In the genomic region with DNA sequence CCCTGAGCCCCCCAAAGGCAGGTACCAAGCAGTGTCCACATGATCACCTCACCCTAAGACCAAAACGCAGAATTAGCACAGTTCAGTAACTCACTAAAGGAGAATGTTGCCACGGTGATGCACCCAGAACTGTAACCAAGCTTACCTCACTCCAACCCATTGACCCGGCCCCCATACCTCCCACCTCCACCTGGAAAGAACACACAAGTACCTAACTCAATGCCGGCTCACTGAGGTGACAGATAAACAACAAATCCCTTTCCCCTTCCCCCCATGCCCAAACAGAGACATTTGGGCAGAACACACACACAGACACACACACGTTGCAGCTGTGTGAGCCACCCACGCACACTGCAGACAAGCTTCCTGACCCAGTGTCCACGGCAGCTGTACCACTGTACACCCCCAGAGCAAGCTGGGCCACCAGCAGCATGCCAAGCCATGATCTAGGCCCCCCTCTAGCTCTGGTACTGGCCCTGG, we compare ENCODE assay signal across 14 cellular contexts. TPM values are rescaled to one million over a fixed set of nuclear protein-coding genes. Genes with fewer than 3 reads are reported as not detected.
DNase-seq lines count a peak whose midpoint lies in the region; ATAC-seq, FAIRE-seq and TF ChIP-seq lines count a peak whose summit lies in the region.
"Had no signal": no experiment of that assay in that cellular context is flagged by ENCODE, and none has a peak within 500 bp of the region (broad histone marks: within the 10 kb centered on the region; RNA-seq: fewer than 3 reads in every experiment).

No MANE protein-coding gene starts in this region.

- no peaks in the 10 kb centered on the region for H3K79me2 ChIP-seq in keratinocyte (ENCODE audit: control insufficient read depth, insufficient read depth, low read length)

- H3K4me1 Mint-ChIP-seq in Calu3 (ENCODE audit: low read depth, unreplicated experiment): peaks cover 51% of the 10 kb centered on the region
- peaks cover 67% of the 10 kb centered on the region for H3K4me1 Mint-ChIP-seq in activated B cell treated with CpG ODN at 0.5 μM for 24 hours

- intact Hi-C loops in Calu3 (cut with micrococcal nuclease; ENCODE audit: unreplicated experiment): no loop called here
- intact Hi-C loops in activated B cell treated with CpG ODN at 0.5 μM for 24 hours (cut with micrococcal nuclease): loop anchor here (5.0 kb wide), 1 partner anchor 360 kb away; no protein-coding TSS in a partner anchor

- H3K27me3 ChIP-seq in keratinocyte (ENCODE audit: control insufficient read depth, extremely low read depth, insufficient read depth, low read length) (no peaks in the 10 kb centered on the region), skeletal muscle tissue (ENCODE audit: control insufficient read depth in 3 of 3, insufficient read depth in 3 of 3, low read length in 3 of 3) (no peaks in the 10 kb centered on the region)
- H3K27me3 ChIP-seq: brain microvascular endothelial cell had no signal

- H3K27ac Mint-ChIP-seq in Calu3 (ENCODE audit: unreplicated experiment) (no peak overlapping the region), activated B cell treated with CpG ODN at 0.5 μM for 24 hours (peak overlapping the region; percentile 61)

- H3K9me3 ChIP-seq in keratinocyte (ENCODE audit: control insufficient read depth, low read depth, low read length): no peaks in the 10 kb centered on the region
- H3K9me3 ChIP-seq in skeletal muscle tissue (ENCODE audit: control insufficient read depth in 3 of 3, low read length in 3 of 3): no peaks in the 10 kb centered on the region

- H3K4me2 ChIP-seq in keratinocyte (ENCODE audit: control insufficient read depth, extremely low read depth, insufficient read depth, low read depth, low read length): peak overlapping the region; percentile 86

- POLR2A ChIA-PET in activated B cell treated with CpG ODN at 0.5 μM for 24 hours (lab: Charles Lee): interaction anchor here (1.2 to 5.9 kb wide), 4 partner anchors 10 to 52 kb away, joined by 3 to 84 read pairs (median 6); partner anchors contain the start of gene RPAP3

- DNase-seq in Calu3 (no peak), activated B cell treated with CpG ODN at 0.5 μM for 24 hours (no peak), keratinocyte (ENCODE audit: low read depth, low spot score) (no peak), DMS79 treated with DMSO at 0.1 percent for 48 hours (lab: John Stamatoyannopoulos, UW) (no peak)
- no peak for DNase-seq in stimulated activated CD4-positive, alpha-beta T cell treated with anti-CD3 and anti-CD28 coated beads, Interleukin-15, amount 100 ng/mL, for 24 hours
- DNase-seq: activated CD4-positive, alpha-beta T cell treated with anti-CD3 and anti-CD28 coated beads, Interleukin-2, amount 50 U/mL, for 48 hours; brain microvascular endothelial cell; DND-41; HCEC 1CT; NCI-H187 treated with DMSO at 0.1 percent for 48 hours; SIG-M5 had no signal

- H3K9ac ChIP-seq in keratinocyte (ENCODE audit: control insufficient read depth, extremely low read depth, insufficient read depth, low read length) (no peak overlapping the region), skeletal muscle tissue (ENCODE audit: low read depth in 1 of 3, low read length in 3 of 3) (peak overlapping the region in 1 of 3 donors; percentile 77)

- peaks cover 61% of the 10 kb centered on the region for H3K4me1 ChIP-seq in keratinocyte (ENCODE audit: control insufficient read depth, extremely low read depth, insufficient read depth, low read length)
- H3K4me1 ChIP-seq in skeletal muscle tissue (ENCODE audit: control insufficient read depth in 3 of 3, insufficient read depth in 3 of 3, low read length in 3 of 3): peaks cover 43 to 56% (median 47%) of the 10 kb centered on the region in 3 donors

- no peaks in the 10 kb centered on the region for H3K27me3 Mint-ChIP-seq in Calu3 (ENCODE audit: unreplicated experiment)
- no peaks in the 10 kb centered on the region for H3K27me3 Mint-ChIP-seq in activated B cell treated with CpG ODN at 0.5 μM for 24 hours

- CTCF ChIA-PET in Calu3 (lab: Charles Lee): interaction anchor here (1.0 to 2.1 kb wide), 3 partner anchors 10 to 15 kb away, joined by 3 to 14 read pairs (median 4); partner anchors contain the start of gene SLC48A1
- CTCF ChIA-PET in activated B cell treated with CpG ODN at 0.5 μM for 24 hours (lab: Charles Lee): interaction anchor here (0.8 to 10.8 kb wide), 10 partner anchors 10 to 82 kb away, joined by 3 to 298 read pairs (median 8); partner anchors contain the start of genes RPAP3 and SLC48A1

- dilution Hi-C loops in keratinocyte (cut with MboI; ENCODE audit: extremely low pct_ligation_motif_present, low sequenced_read_pairs): no loop called here

- BruUV-seq in Calu3 (replicated peaks; lab: Mats Ljungman, UMichigan): no TSS peak

- no peak for TF ChIP-seq CTCF in Calu3 (IDR thresholded peaks at IDR 0.05; ENCODE audit: unreplicated experiment)
- TF ChIP-seq CTCF in activated B cell treated with CpG ODN at 0.5 μM for 24 hours (IDR thresholded peaks at IDR 0.05): no peak
- no peak for TF ChIP-seq CTCF in keratinocyte (optimal IDR thresholded peaks at IDR 0.05 in 1 of 3, IDR thresholded peaks at IDR 0.05 in 1 of 3, conservative IDR thresholded peaks at IDR 0.05 in 1 of 3; ENCODE audit: extremely low read depth in 1 of 3, insufficient read depth in 2 of 3, low read length in 3 of 3)

- no peaks in the 10 kb centered on the region for H3K36me3 ChIP-seq in keratinocyte (ENCODE audit: control insufficient read depth in 2 of 2, extremely low read depth in 1 of 2, insufficient read depth in 2 of 2, low read length in 2 of 2)
- no peaks in the 10 kb centered on the region for H3K36me3 ChIP-seq in skeletal muscle tissue (ENCODE audit: control insufficient read depth in 3 of 3, insufficient read depth in 3 of 3, low read length in 3 of 3)
- H3K36me3 ChIP-seq: brain microvascular endothelial cell had no signal

- no peaks in the 10 kb centered on the region for H3K9me3 Mint-ChIP-seq in Calu3 (ENCODE audit: low read depth, unreplicated experiment)
- no peaks in the 10 kb centered on the region for H3K9me3 Mint-ChIP-seq in activated B cell treated with CpG ODN at 0.5 μM for 24 hours

- peaks cover 25% of the 10 kb centered on the region for H3K36me3 Mint-ChIP-seq in Calu3 (ENCODE audit: insufficient read depth, unreplicated experiment)
- H3K36me3 Mint-ChIP-seq in activated B cell treated with CpG ODN at 0.5 μM for 24 hours (ENCODE audit: low read depth): no peaks in the 10 kb centered on the region

- H3K4me3 Mint-ChIP-seq in Calu3 (ENCODE audit: low read depth, unreplicated experiment): peak overlapping the region; percentile 82
- peak overlapping the region; percentile 26 for H3K4me3 Mint-ChIP-seq in activated B cell treated with CpG ODN at 0.5 μM for 24 hours

- no peak overlapping the region for H3K27ac ChIP-seq in keratinocyte (ENCODE audit: control insufficient read depth, insufficient read depth, low read length)
- H3K27ac ChIP-seq in skeletal muscle tissue (ENCODE audit: low read depth, low read length): peak overlapping the region; percentile 57
- H3K27ac ChIP-seq: brain microvascular endothelial cell had no signal

- no peaks in the 10 kb centered on the region for H3K9me1 ChIP-seq in keratinocyte (ENCODE audit: control insufficient read depth, extremely low read depth, insufficient read depth, low read length)

- no peak for FAIRE-seq in keratinocyte (lab: Jason Lieb, UNC)

- peak overlapping the region in 2 of 3 experiments; percentile 48 to 69 for H3K4me3 ChIP-seq in keratinocyte (ENCODE audit: control insufficient read depth in 2 of 3, extremely low read depth in 1 of 3, insufficient read depth in 2 of 3, low read depth in 1 of 3, low read length in 3 of 3)
- H3K4me3 ChIP-seq in skeletal muscle tissue (ENCODE audit: low read length in 3 of 3): peak overlapping the region; percentile 47 to 79 (median 74)

- no peak overlapping the region for H2AFZ ChIP-seq in keratinocyte (ENCODE audit: control insufficient read depth, low read length)

- no peaks in the 10 kb centered on the region for H4K20me1 ChIP-seq in keratinocyte (ENCODE audit: control insufficient read depth, extremely low read depth, insufficient read depth, low read length)

- no peak for ATAC-seq in activated B cell treated with CpG ODN at 0.5 μM for 24 hours (ENCODE audit: low read depth)
- no peak for ATAC-seq in GM18909 (IDR thresholded peaks at IDR 0.05; ENCODE audit: poor library complexity, unreplicated experiment)
- no peak for ATAC-seq in HG03565 (IDR thresholded peaks at IDR 0.05; ENCODE audit: unreplicated experiment)

RNA-seq across cellular contexts. Expression of gene RAPGEF3, which starts 1.3 kb away (rescaled TPM):
- total RNA-seq in Calu3 (2022): 8.2 and 11.0 TPM in 2 replicates
- 2.7 and 5.0 TPM in 2 replicates for total RNA-seq in activated B cell treated with CpG ODN at 0.5 μM for 24 hours
- polyA plus RNA-seq in keratinocyte: 4.1 to 5.7 TPM (median 5.1 TPM) in 3 replicates
- 2.2 TPM for polyA plus RNA-seq in keratinocyte (2011; ENCODE audit: low read depth)
- polyA plus RNA-seq in keratinocyte (2011; cell fraction: cytosol; rRNA removed): 1.8 and 2.7 TPM in 2 replicates
- polyA plus RNA-seq in keratinocyte (2011; cell fraction: nucleus; rRNA removed): 13.1 and 17.2 TPM in 2 replicates
- polyA plus RNA-seq in keratinocyte (2012; ENCODE audit: low replicate concordance): 1.9 and 6.5 TPM in 2 replicates
- polyA minus RNA-seq in keratinocyte: 5.5 to 25.3 TPM (median 5.9 TPM) in 3 replicates
- polyA minus RNA-seq in keratinocyte (2011; cell fraction: cytosol; rRNA and poly(A)+ RNA removed): 8.1 TPM
- polyA minus RNA-seq in keratinocyte (2011; cell fraction: nucleus; rRNA and poly(A)+ RNA removed): 5.7 and 7.1 TPM in 2 replicates
- total RNA-seq in skeletal muscle tissue: 8.4 TPM

RNA-seq across cellular contexts. Expression of gene SLC48A1, which starts 15.6 kb away (rescaled TPM):
- total RNA-seq in Calu3 (2022): 17.0 and 17.2 TPM in 2 replicates
- 12.7 and 12.8 TPM in 2 replicates for total RNA-seq in activated B cell treated with CpG ODN at 0.5 μM for 24 hours
- 7.8 to 15.3 TPM (median 8.1 TPM) in 3 replicates for polyA plus RNA-seq in keratinocyte
- 1.5 TPM for polyA plus RNA-seq in keratinocyte (2011; ENCODE audit: low read depth)
- 10.8 and 12.2 TPM in 2 replicates for polyA plus RNA-seq in keratinocyte (2011; cell fraction: cytosol; rRNA removed)
- 14.4 and 18.3 TPM in 2 replicates for polyA plus RNA-seq in keratinocyte (2011; cell fraction: nucleus; rRNA removed)
- 11.7 and 13.6 TPM in 2 replicates for polyA plus RNA-seq in keratinocyte (2012; ENCODE audit: low replicate concordance)
- 12.8 to 29.3 TPM (median 16.5 TPM) in 3 replicates for polyA minus RNA-seq in keratinocyte
- polyA minus RNA-seq in keratinocyte (2011; cell fraction: cytosol; rRNA and poly(A)+ RNA removed): 16.5 TPM
- 5.4 and 5.8 TPM in 2 replicates for polyA minus RNA-seq in keratinocyte (2011; cell fraction: nucleus; rRNA and poly(A)+ RNA removed)
- 7.8 TPM for total RNA-seq in skeletal muscle tissue

RNA-seq across cellular contexts. Expression of gene ENDOU, which starts 32.1 kb away (rescaled TPM):
- total RNA-seq in Calu3 (2022) (0.42 TPM in 1 of 2 replicates, not detected in the other), activated B cell treated with CpG ODN at 0.5 μM for 24 hours (0.24 and 0.37 TPM in 2 replicates), skeletal muscle tissue (1.0 TPM)
- 0.28 to 0.35 TPM (median 0.33 TPM) in 3 replicates for polyA plus RNA-seq in keratinocyte
- not detected for polyA plus RNA-seq in keratinocyte (2011; ENCODE audit: low read depth)
- 0.04 TPM in 2 replicates for polyA plus RNA-seq in keratinocyte (2011; cell fraction: cytosol; rRNA removed)
- 0.83 and 0.99 TPM in 2 replicates for polyA plus RNA-seq in keratinocyte (2011; cell fraction: nucleus; rRNA removed)
- polyA plus RNA-seq in keratinocyte (2012; ENCODE audit: low replicate concordance): 0.13 and 0.24 TPM in 2 replicates
- polyA minus RNA-seq in keratinocyte: 0.23 to 0.61 TPM in 2 of 3 replicates, not detected in the other
- polyA minus RNA-seq in keratinocyte (2011; cell fraction: cytosol; rRNA and poly(A)+ RNA removed): not detected
- polyA minus RNA-seq in keratinocyte (2011; cell fraction: nucleus; rRNA and poly(A)+ RNA removed): 0.47 and 1.1 TPM in 2 replicates

RNA-seq across cellular contexts. Expression of gene RPAP3, which starts 51.6 kb away (rescaled TPM):
- 29.7 and 33.5 TPM in 2 replicates for total RNA-seq in Calu3 (2022)
- total RNA-seq in activated B cell treated with CpG ODN at 0.5 μM for 24 hours: 58.4 and 60.5 TPM in 2 replicates
- 10.2 to 22.9 TPM (median 11.8 TPM) in 3 replicates for polyA plus RNA-seq in keratinocyte
- 54.5 TPM for polyA plus RNA-seq in keratinocyte (2011; ENCODE audit: low read depth)
- polyA plus RNA-seq in keratinocyte (2011; cell fraction: cytosol; rRNA removed): 9.6 and 19.9 TPM in 2 replicates
- 12.4 and 17.7 TPM in 2 replicates for polyA plus RNA-seq in keratinocyte (2011; cell fraction: nucleus; rRNA removed)
- polyA plus RNA-seq in keratinocyte (2012; ENCODE audit: low replicate concordance): 10.8 and 16.3 TPM in 2 replicates
- 0.39 to 10.7 TPM (median 3.2 TPM) in 3 replicates for polyA minus RNA-seq in keratinocyte
- polyA minus RNA-seq in keratinocyte (2011; cell fraction: cytosol; rRNA and poly(A)+ RNA removed): 3.8 TPM
- polyA minus RNA-seq in keratinocyte (2011; cell fraction: nucleus; rRNA and poly(A)+ RNA removed): 5.4 and 12.2 TPM in 2 replicates
- 5.2 TPM for total RNA-seq in skeletal muscle tissue
